1 cellular context compared by ENCODE assay signal in the genomic region with DNA sequence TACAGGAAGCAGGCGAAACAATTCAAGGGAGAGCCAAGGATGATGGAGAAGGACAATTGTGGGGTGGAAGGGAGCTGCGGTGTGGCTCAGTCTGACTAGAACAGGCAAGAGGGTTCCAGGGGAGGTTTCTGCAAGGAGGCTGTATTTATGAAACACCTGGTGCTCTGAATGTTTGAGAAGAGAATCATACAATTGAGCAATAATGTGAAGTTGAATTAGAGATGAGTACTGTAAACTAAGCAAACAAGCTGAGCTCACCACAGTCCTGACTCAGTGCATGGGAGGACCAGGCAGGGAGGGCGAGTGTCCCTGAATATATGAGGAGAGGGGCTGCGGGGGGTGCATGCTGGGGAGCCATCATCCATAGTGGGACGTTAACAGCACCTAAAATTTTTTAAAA.
A peak's percentile ranks its signal among the peaks of the same experiment; 100 is the strongest.
TF ChIP-seq lines count a peak whose summit lies in the region.

No MANE protein-coding gene starts in this region.

TF ChIP-seq in HepG2, 621 proteins besides CTCF, POLR2A, EP300 and RAD21 (continued from another document):
- TF ChIP-seq, protein P1, sequence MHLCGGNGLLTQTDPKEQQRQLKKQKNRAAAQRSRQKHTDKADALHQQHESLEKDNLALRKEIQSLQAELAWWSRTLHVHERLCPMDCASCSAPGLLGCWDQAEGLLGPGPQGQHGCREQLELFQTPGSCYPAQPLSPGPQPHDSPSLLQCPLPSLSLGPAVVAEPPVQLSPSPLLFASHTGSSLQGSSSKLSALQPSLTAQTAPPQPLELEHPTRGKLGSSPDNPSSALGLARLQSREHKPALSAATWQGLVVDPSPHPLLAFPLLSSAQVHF (CRISPR knock-in tag; IDR thresholded peaks at IDR 0.05), result no peak
- TF ChIP-seq CEBPB (IDR thresholded peaks at IDR 0.05; ENCODE audit: borderline replicate concordance, low read depth, low read length) (0 out of 2 replicates have a peak, but pooled peaks have one; percentile 48), NFYB (CRISPR knock-in tag; IDR thresholded peaks at IDR 0.05) (no peak)
